In genomic region chr13:99200433-99201167, GRCh38 we compare ENCODE assay signal across 8 cellular contexts. TPM values are rescaled to one million over a fixed set of nuclear protein-coding genes. Genes with fewer than 3 reads are reported as not detected.
A peak's percentile ranks its signal among the peaks of the same experiment; 100 is the strongest.
DNase-seq lines count a peak whose midpoint lies in the region; ATAC-seq and TF ChIP-seq lines count a peak whose summit lies in the region.

TSS of gene UBAC2 (plus strand) at chr13:99200854. CDS start at chr13:99200909, 55 bp downstream.

- H3K27me3 ChIP-seq in right atrium auricular region, result no peaks in the 10 kb centered on the region
- H3K27me3 ChIP-seq in vagina, result no peaks in the 10 kb centered on the region

- H3K27me3 Mint-ChIP-seq in T-helper 17 cell, result no peaks in the 10 kb centered on the region

- intact Hi-C loops in vagina (cut with DNase I), result no loop called here

- H3K4me3 Mint-ChIP-seq in T-helper 17 cell, result peak within 1 kb of the TSS; percentile 99

- ATAC-seq in HG02885 (IDR thresholded peaks at IDR 0.05; ENCODE audit: poor library complexity, unreplicated experiment) (peak; percentile 76), T-helper 17 cell (peak; percentile 83)

- H3K27ac ChIP-seq in angular gyrus (ENCODE audit: low read depth, low read length) (peak within 1 kb of the TSS; percentile 87), right atrium auricular region (peak within 1 kb of the TSS; percentile 94 to 97), vagina (peak within 1 kb of the TSS; percentile 94)

- peaks cover 5% of the 10 kb centered on the region for H3K36me3 Mint-ChIP-seq in T-helper 17 cell (ENCODE audit: low read depth)

- DNase-seq in NCI-H1694 treated with DMSO at 0.1 percent for 48 hours (lab: John Stamatoyannopoulos, UW) (peak; percentile 82), T-helper 17 cell (peak; percentile 98 to 99 (median 98)), right atrium auricular region (ENCODE audit: low spot score) (peak; percentile 93), putamen (ENCODE audit: low spot score) (peak; percentile 94), vagina (ENCODE audit: extremely low spot score in 2 of 2) (peak; percentile 94 to 96)

- no peaks in the 10 kb centered on the region for H3K9me3 ChIP-seq in T-helper 17 cell (ENCODE audit: control insufficient read depth, low read length, poor library complexity, severe bottlenecking)
- H3K9me3 ChIP-seq in right atrium auricular region, result no peaks in the 10 kb centered on the region
- H3K9me3 ChIP-seq in vagina, result no peaks in the 10 kb centered on the region

- H3K4me1 ChIP-seq in right atrium auricular region (peaks cover 0 to 36% of the 10 kb centered on the region in 2 donors), vagina (peaks cover 45% of the 10 kb centered on the region)

- TF ChIP-seq CTCF in right atrium auricular region (IDR thresholded peaks at IDR 0.05), result peak in 1 of 2 donors; percentile 19
- peak in 1 of 3 experiments; percentile 11 for TF ChIP-seq CTCF in vagina (IDR thresholded peaks at IDR 0.05)

- H3K36me3 ChIP-seq in right atrium auricular region (no peaks in the 10 kb centered on the region), vagina (no peaks in the 10 kb centered on the region)

- TF ChIP-seq POLR2A in GM15510 (IDR thresholded peaks at IDR 0.05; ENCODE audit: borderline replicate concordance, extremely low read depth, insufficient read length) (peak; percentile 91), vagina (IDR thresholded peaks at IDR 0.05) (peak; percentile 90 to 93)

- peak within 1 kb of the TSS; percentile 99 for H3K27ac Mint-ChIP-seq in T-helper 17 cell

- H3K4me3 ChIP-seq in right atrium auricular region, result peak within 1 kb of the TSS; percentile 93 to 95
- H3K4me3 ChIP-seq in vagina, result peak within 1 kb of the TSS; percentile 88 to 99

- peaks cover 47% of the 10 kb centered on the region for H3K4me1 Mint-ChIP-seq in T-helper 17 cell

RNA-seq across cellular contexts. Expression of gene UBAC2, which starts in this region (rescaled TPM):
- total RNA-seq in T-helper 17 cell (10 to 100 TPM; 74.2 to 75.3 TPM), right atrium auricular region (10 to 100 TPM; 47.5 to 50.7 TPM), vagina (57.7 TPM)

Comparison
In these comparisons a context has a peak if more than half of its experiments do, and no peak if none do; other contexts are left out.
1. Peak in every context shown above with its lines: DNase-seq, ATAC-seq, H3K4me3 ChIP-seq and H3K27ac ChIP-seq.